ENCODE assay signal across 1 cellular context in the genomic region with DNA sequence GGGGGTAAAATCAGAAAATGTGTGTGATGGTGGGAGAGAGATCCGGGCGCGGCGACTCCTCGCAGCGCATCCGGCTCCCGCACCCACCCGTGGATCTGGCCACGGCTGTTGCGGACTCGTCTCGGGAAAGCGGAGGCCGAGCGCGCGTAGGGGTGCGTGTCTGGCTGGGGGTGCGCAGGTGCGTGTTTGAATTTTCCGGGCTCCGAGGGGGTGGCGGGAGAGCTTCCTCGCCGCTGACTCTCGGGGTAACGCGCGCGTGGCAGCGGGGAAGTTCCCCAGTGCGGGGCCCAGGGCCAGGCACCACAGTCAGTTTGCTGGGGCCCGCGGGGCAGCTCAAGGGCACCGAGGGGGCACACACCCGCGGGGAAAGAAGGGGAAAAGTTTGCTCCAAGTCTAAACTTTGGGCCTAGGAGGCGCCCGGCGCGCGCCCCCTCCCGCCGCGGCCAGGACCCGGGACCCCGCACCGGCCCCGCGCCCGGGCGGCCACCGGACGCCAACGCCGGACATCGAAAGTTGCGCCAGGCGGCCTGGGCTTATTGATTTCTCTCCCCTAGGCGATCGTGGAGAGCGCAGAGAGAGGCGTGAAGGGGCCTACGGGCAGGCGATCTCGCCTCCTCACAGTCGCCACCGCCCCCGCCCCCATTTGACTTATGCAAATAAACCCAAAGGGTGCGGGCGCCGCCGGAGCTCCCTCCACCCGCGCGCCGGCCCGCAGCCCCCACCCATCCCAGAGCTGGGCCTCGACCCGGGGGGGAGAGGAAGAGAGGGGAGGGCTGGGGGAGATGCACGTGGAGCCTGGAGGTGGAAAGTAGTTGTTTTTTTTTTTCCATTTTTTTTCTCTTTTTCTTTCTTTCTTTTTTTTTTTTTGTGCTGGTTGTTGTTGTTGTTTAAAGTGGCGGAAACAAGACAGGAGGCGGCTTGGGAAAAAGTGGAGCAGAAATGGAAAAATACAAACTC.
TF ChIP-seq lines count a peak whose summit lies in the region.

No MANE protein-coding gene starts in this region.

TF ChIP-seq in K562, 482 proteins besides CTCF, POLR2A, EP300 and RAD21 (continued from another document):
- TF ChIP-seq ZNF609 (CRISPR knock-in tag; IDR thresholded peaks at IDR 0.05; ENCODE audit: borderline replicate concordance) (no peak), FOXJ2 (tag; IDR thresholded peaks at IDR 0.05) (no peak), SMARCA5 (IDR thresholded peaks at IDR 0.05) (no peak), NR4A1 (CRISPR knock-in tag; IDR thresholded peaks at IDR 0.05) (no peak), NR4A1 (tag; IDR thresholded peaks at IDR 0.05) (no peak), ZNF134 (CRISPR knock-in tag; conservative IDR thresholded peaks at IDR 0.05) (no peak), KHSRP (IDR thresholded peaks at IDR 0.05) (no peak), MTF1 (CRISPR knock-in tag; IDR thresholded peaks at IDR 0.05; ENCODE audit: borderline replicate concordance) (no peak), IFI16 (CRISPR knock-in tag; IDR thresholded peaks at IDR 0.05) (no peak), NFRKB (IDR thresholded peaks at IDR 0.05; ENCODE audit: low read depth) (peak; percentile 55; the same call in 1 of the 2 replicates), SREBF2 (CRISPR knock-in tag; IDR thresholded peaks at IDR 0.05) (no peak), PTTG1 (tag; IDR thresholded peaks at IDR 0.05; ENCODE audit: low read depth) (no peak), MCM5 (IDR thresholded peaks at IDR 0.05; ENCODE audit: low read depth) (no peak), ZNF583 (CRISPR knock-in tag; IDR thresholded peaks at IDR 0.05) (no peak), PURB (CRISPR knock-in tag; IDR thresholded peaks at IDR 0.05; ENCODE audit: low read depth) (no peak), ZNF778 (CRISPR knock-in tag; IDR thresholded peaks at IDR 0.05) (no peak), NR3C1 (CRISPR knock-in tag; IDR thresholded peaks at IDR 0.05) (no peak), TAF1 (IDR thresholded peaks at IDR 0.05; ENCODE audit: control insufficient read depth, extremely low read depth, insufficient read depth, low read length, severe bottlenecking) (peak; percentile 41), TFAP4 (CRISPR knock-in tag; IDR thresholded peaks at IDR 0.05; ENCODE audit: borderline replicate concordance) (0 out of 2 replicates have a peak, but pooled peaks have one; percentile 7), ZEB2 (IDR thresholded peaks at IDR 0.05) (no peak), HMG20B (CRISPR knock-in tag; IDR thresholded peaks at IDR 0.05) (no peak), ZNF239 (CRISPR knock-in tag; IDR thresholded peaks at IDR 0.05) (no peak), ATF2 (CRISPR knock-in tag; IDR thresholded peaks at IDR 0.05) (no peak), SREBF1 (IDR thresholded peaks at IDR 0.05; ENCODE audit: borderline replicate concordance, low read depth, low read length) (no peak), E2F5 (CRISPR knock-in tag; IDR thresholded peaks at IDR 0.05) (no peak), HDAC6 (IDR thresholded peaks at IDR 0.05; ENCODE audit: low read depth, low read length) (no peak), PHTF2 (CRISPR knock-in tag; IDR thresholded peaks at IDR 0.05) (no peak), BRD9 (IDR thresholded peaks at IDR 0.05; ENCODE audit: low read depth, partially characterized antibody) (peak; percentile 49), E2F3 (CRISPR knock-in tag; IDR thresholded peaks at IDR 0.05) (no peak), ZBTB40 (IDR thresholded peaks at IDR 0.05) (peak; percentile 39), ZBTB40 (CRISPR knock-in tag; IDR thresholded peaks at IDR 0.05) (no peak), MLLT1 (IDR thresholded peaks at IDR 0.05) (peak; percentile 40 to 79; a peak in 1 of 4 replicates), NFXL1 (CRISPR knock-in tag; IDR thresholded peaks at IDR 0.05) (no peak)
- TF ChIP-seq, protein P1, sequence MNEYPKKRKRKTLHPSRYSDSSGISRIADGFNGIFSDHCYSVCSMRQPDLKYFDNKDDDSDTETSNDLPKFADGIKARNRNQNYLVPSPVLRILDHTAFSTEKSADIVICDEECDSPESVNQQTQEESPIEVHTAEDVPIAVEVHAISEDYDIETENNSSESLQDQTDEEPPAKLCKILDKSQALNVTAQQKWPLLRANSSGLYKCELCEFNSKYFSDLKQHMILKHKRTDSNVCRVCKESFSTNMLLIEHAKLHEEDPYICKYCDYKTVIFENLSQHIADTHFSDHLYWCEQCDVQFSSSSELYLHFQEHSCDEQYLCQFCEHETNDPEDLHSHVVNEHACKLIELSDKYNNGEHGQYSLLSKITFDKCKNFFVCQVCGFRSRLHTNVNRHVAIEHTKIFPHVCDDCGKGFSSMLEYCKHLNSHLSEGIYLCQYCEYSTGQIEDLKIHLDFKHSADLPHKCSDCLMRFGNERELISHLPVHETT (CRISPR knock-in tag; conservative IDR thresholded peaks at IDR 0.05 in 1 of 2, IDR thresholded peaks at IDR 0.05 in 1 of 2): no peak
- TF ChIP-seq, protein P2, sequence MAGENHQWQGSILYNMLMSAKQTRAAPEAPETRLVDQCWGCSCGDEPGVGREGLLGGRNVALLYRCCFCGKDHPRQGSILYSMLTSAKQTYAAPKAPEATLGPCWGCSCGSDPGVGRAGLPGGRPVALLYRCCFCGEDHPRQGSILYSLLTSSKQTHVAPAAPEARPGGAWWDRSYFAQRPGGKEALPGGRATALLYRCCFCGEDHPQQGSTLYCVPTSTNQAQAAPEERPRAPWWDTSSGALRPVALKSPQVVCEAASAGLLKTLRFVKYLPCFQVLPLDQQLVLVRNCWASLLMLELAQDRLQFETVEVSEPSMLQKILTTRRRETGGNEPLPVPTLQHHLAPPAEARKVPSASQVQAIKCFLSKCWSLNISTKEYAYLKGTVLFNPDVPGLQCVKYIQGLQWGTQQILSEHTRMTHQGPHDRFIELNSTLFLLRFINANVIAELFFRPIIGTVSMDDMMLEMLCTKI (IDR thresholded peaks at IDR 0.05; ENCODE audit: partially characterized antibody): no peak
